Comparison of ENCODE assay signal across 20 cellular contexts in genomic region chr1:17369466-17369865, GRCh38. TPM values are rescaled to one million over a fixed set of nuclear protein-coding genes. Genes with fewer than 3 reads are reported as not detected.
A peak's percentile ranks its signal among the peaks of the same experiment; 100 is the strongest.
DNase-seq lines count a peak whose midpoint lies in the region; ATAC-seq, FAIRE-seq and TF ChIP-seq lines count a peak whose summit lies in the region.
"Had no signal": no experiment of that assay in that cellular context is flagged by ENCODE, and none has a peak within 500 bp of the region (broad histone marks: within the 10 kb centered on the region; RNA-seq: fewer than 3 reads in every experiment).

No MANE protein-coding gene starts in this region.

- H3K36me3 Mint-ChIP-seq in stimulated activated naive B cell treated with anti-CD40 and anti-IgM and Interleukin-4, amounts not matched to agents 10 μg/mL and 1 μg/mL and 100 μg/mL, for 72 hours: no peaks in the 10 kb centered on the region
- H3K36me3 Mint-ChIP-seq: brain, IgD-negative memory B cell had no signal

- peaks cover 0 to 7% of the 10 kb centered on the region in 2 donors for H3K4me1 Mint-ChIP-seq in stimulated activated naive B cell treated with anti-CD40 and anti-IgM and Interleukin-4, amounts not matched to agents 10 μg/mL and 1 μg/mL and 100 μg/mL, for 72 hours

- TF ChIP-seq EP300 in upper lobe of left lung (IDR thresholded peaks at IDR 0.05): no peak

- no peaks in the 10 kb centered on the region for H3K36me3 ChIP-seq in BLaER1
- no peaks in the 10 kb centered on the region for H3K36me3 ChIP-seq in kidney epithelial cell (ENCODE audit: control insufficient read depth, insufficient read depth, low read length)
- H3K36me3 ChIP-seq in upper lobe of left lung: no peaks in the 10 kb centered on the region
- H3K36me3 ChIP-seq: gastrocnemius medialis had no signal

- intact Hi-C loops in sciatic nerve (cut with DNase I): no loop called here

- DNase-seq in HTR-8/SVneo (ENCODE audit: insufficient read length, low spot score) (peak; percentile 71), amniotic stem cell (lab: John Stamatoyannopoulos, UW) (peak; percentile 5), kidney epithelial cell (ENCODE audit: low read depth) (peak; percentile 60), upper lobe of left lung (no peak), sciatic nerve (ENCODE audit: low spot score) (no peak)
- no peak for DNase-seq in stimulated activated naive B cell treated with anti-CD40 and anti-IgM and Interleukin-4, amounts not matched to agents 10 μg/mL and 1 μg/mL and 100 μg/mL, for 72 hours
- DNase-seq: activated effector memory CD4-positive, alpha-beta T cell treated with Interleukin-2 at 50 U/mL for 16 hours; C1 segment of cervical spinal cord; DMS79 treated with DMSO at 0.1 percent for 48 hours; effector memory CD8-positive, alpha-beta T cell; gastrocnemius medialis; NCI-H1092; NCI-H2171 treated with DMSO at 0.1 percent for 48 hours; stimulated activated CD4-positive, alpha-beta T cell treated with anti-CD3 and anti-CD28 coated beads, Interleukin-12 subunit alpha, Interleukin-12 subunit beta, amount 100 ng/mL, for 4 hours had no signal

- 67 to 75% methylated on average over 9 of the region's 9 CpGs for WGBS in upper lobe of left lung, 2 donors

- TF ChIP-seq CTCF in kidney epithelial cell (IDR thresholded peaks at IDR 0.05; ENCODE audit: insufficient read depth, low read length, poor library complexity, severe bottlenecking): no peak
- no peak for TF ChIP-seq CTCF in upper lobe of left lung (IDR thresholded peaks at IDR 0.05)

- H3K27ac ChIP-seq in BLaER1 (peak overlapping the region; percentile 58), upper lobe of left lung (no peak overlapping the region)
- H3K27ac ChIP-seq: gastrocnemius medialis had no signal

- H3K9me3 ChIP-seq in BLaER1 (no peaks in the 10 kb centered on the region), upper lobe of left lung (peaks cover 0 to 1% (median 0%) of the 10 kb centered on the region in 4 donors)
- H3K9me3 ChIP-seq: gastrocnemius medialis had no signal

- H3K27ac Mint-ChIP-seq in stimulated activated naive B cell treated with anti-CD40 and anti-IgM and Interleukin-4, amounts not matched to agents 10 μg/mL and 1 μg/mL and 100 μg/mL, for 72 hours: no peak overlapping the region
- H3K27ac Mint-ChIP-seq: effector memory CD8-positive, alpha-beta T cell; IgD-negative memory B cell had no signal

- peak overlapping the region; percentile 43 for H3K4me2 ChIP-seq in BLaER1

- peaks cover 34% of the 10 kb centered on the region for H3K4me1 ChIP-seq in BLaER1
- H3K4me1 ChIP-seq in upper lobe of left lung: no peaks in the 10 kb centered on the region
- H3K4me1 ChIP-seq: gastrocnemius medialis had no signal

- H3K27me3 ChIP-seq in BLaER1 (no peaks in the 10 kb centered on the region), kidney epithelial cell (ENCODE audit: control insufficient read depth, insufficient read depth, low read length) (no peaks in the 10 kb centered on the region), upper lobe of left lung (no peaks in the 10 kb centered on the region)

- H3K27me3 Mint-ChIP-seq in stimulated activated naive B cell treated with anti-CD40 and anti-IgM and Interleukin-4, amounts not matched to agents 10 μg/mL and 1 μg/mL and 100 μg/mL, for 72 hours: peaks cover 4 to 5% of the 10 kb centered on the region in 2 donors

- no peaks in the 10 kb centered on the region for H4K20me1 ChIP-seq in BLaER1

- ATAC-seq in stimulated activated naive B cell treated with anti-CD40 and anti-IgM and Interleukin-4, amounts not matched to agents 10 μg/mL and 1 μg/mL and 100 μg/mL, for 72 hours (replicated peaks): no peak
- no peak for ATAC-seq in upper lobe of left lung (ENCODE audit: low FRiP score in 2 of 2)
- ATAC-seq in sciatic nerve: no peak
- ATAC-seq in GM18873 (IDR thresholded peaks at IDR 0.05; ENCODE audit: low FRiP score, unreplicated experiment): no peak
- ATAC-seq: effector memory CD8-positive, alpha-beta T cell; gastrocnemius medialis; GM12878 had no signal

- no peak overlapping the region for H3K4me3 Mint-ChIP-seq in stimulated activated naive B cell treated with anti-CD40 and anti-IgM and Interleukin-4, amounts not matched to agents 10 μg/mL and 1 μg/mL and 100 μg/mL, for 72 hours
- H3K4me3 Mint-ChIP-seq: brain; effector memory CD8-positive, alpha-beta T cell; IgD-negative memory B cell had no signal

- no peaks in the 10 kb centered on the region for H3K9me3 Mint-ChIP-seq in stimulated activated naive B cell treated with anti-CD40 and anti-IgM and Interleukin-4, amounts not matched to agents 10 μg/mL and 1 μg/mL and 100 μg/mL, for 72 hours
- H3K9me3 Mint-ChIP-seq: effector memory CD8-positive, alpha-beta T cell had no signal

- H3K9ac ChIP-seq in BLaER1: no peak overlapping the region

- no peak for FAIRE-seq in HTR-8/SVneo (lab: Jason Lieb, UNC)
- FAIRE-seq: GM12878 had no signal

- TF ChIP-seq POLR2A in upper lobe of left lung (IDR thresholded peaks at IDR 0.05): no peak

- H3K4me3 ChIP-seq in BLaER1: no peak overlapping the region
- no peak overlapping the region for H3K4me3 ChIP-seq in kidney epithelial cell (ENCODE audit: low read depth, low read length)
- H3K4me3 ChIP-seq in upper lobe of left lung: no peak overlapping the region
- H3K4me3 ChIP-seq: gastrocnemius medialis, GM12878 had no signal

RNA-seq across cellular contexts. Expression of gene PADI6, which starts 2.5 kb away (rescaled TPM):
- total RNA-seq in kidney epithelial cell (not detected in 2 replicates), upper lobe of left lung (not detected), sciatic nerve (not detected)
- total RNA-seq: gastrocnemius medialis, GM12878, omental fat pad had no signal

Comparison
In these comparisons a context has a peak if more than half of its experiments do, and no peak if none do; other contexts are left out.
1. DNase-seq: peak in HTR-8/SVneo (single experiment), amniotic stem cell (single experiment) and kidney epithelial cell (single experiment); none in stimulated activated naive B cell treated with anti-CD40 and anti-IgM and Interleukin-4, amounts not matched to agents 10 μg/mL and 1 μg/mL and 100 μg/mL, for 72 hours (single experiment), upper lobe of left lung (0 of 2) and sciatic nerve (single experiment).